Comparison of ENCODE assay signal across 8 cellular contexts in the genomic region with DNA sequence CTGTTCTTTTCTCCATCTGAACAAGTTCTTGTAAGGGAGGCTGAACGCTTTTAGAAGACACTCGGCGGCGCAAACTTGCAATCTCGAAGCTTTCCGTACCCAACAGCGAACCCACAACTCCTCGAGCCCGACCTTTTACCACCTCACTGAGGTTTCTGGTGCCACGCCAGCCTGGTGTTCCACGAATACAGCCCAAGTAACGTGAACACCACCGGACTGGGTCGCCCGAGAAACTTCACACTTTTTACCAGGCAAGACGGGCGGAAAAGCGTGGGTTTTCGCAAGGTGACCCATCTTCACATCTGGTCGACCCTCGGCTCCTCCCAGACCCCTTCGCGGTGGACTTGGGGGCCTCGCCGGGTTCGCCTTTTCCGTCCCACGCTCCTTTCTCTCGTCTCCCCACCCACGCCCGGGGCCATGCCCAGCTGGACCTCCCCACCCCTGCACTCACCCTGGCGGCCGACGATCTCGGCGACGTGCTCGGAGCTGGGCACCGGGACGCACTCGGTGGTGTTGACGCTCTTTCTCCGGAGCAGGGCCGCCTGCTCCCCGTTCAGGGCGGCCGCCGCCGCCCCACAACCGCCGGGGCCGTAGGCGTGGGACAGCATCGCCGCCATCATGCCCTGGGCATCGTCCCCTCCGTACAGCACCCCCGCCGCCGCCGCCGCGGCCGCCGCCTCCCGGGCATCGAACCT. TPM values are rescaled to one million over a fixed set of nuclear protein-coding genes. Genes with fewer than 3 reads are reported as not detected.
A peak's percentile ranks its signal among the peaks of the same experiment; 100 is the strongest.
DNase-seq lines count a peak whose midpoint lies in the region; ATAC-seq and TF ChIP-seq lines count a peak whose summit lies in the region.

No MANE protein-coding gene starts in this region.

- intact Hi-C loops in mucosa of descending colon (cut with DNase I, micrococcal nuclease) = no loop called here

- no peaks in the 10 kb centered on the region for H3K9me3 Mint-ChIP-seq in activated CD8-positive, alpha-beta T cell treated with anti-CD3 and anti-CD28 coated beads, Interleukin-2, amount 10 ng/mL, durations not matched to agents 7 days and 5 days (ENCODE audit: insufficient read depth)
- H3K9me3 Mint-ChIP-seq in effector memory CD8-positive, alpha-beta T cell = no peaks in the 10 kb centered on the region

- TF ChIP-seq CTCF in mucosa of descending colon (IDR thresholded peaks at IDR 0.05) (no peak), GM13976 (IDR thresholded peaks at IDR 0.05; ENCODE audit: borderline replicate concordance, control extremely low read depth, extremely low read depth, insufficient read depth, missing control alignments) (no peak)

- no peaks in the 10 kb centered on the region for H3K27me3 Mint-ChIP-seq in activated CD8-positive, alpha-beta T cell treated with anti-CD3 and anti-CD28 coated beads, Interleukin-2, amount 10 ng/mL, durations not matched to agents 7 days and 5 days (ENCODE audit: low read depth)
- H3K27me3 Mint-ChIP-seq in effector memory CD8-positive, alpha-beta T cell = no peaks in the 10 kb centered on the region

- H3K4me1 Mint-ChIP-seq in activated CD8-positive, alpha-beta T cell treated with anti-CD3 and anti-CD28 coated beads, Interleukin-2, amount 10 ng/mL, durations not matched to agents 7 days and 5 days (ENCODE audit: low read depth) = peaks cover 39% of the 10 kb centered on the region
- peaks cover 39 to 42% of the 10 kb centered on the region in 2 donors for H3K4me1 Mint-ChIP-seq in effector memory CD8-positive, alpha-beta T cell (ENCODE audit: low read depth in 2 of 2)

- H3K27ac Mint-ChIP-seq in activated CD8-positive, alpha-beta T cell treated with anti-CD3 and anti-CD28 coated beads, Interleukin-2, amount 10 ng/mL, durations not matched to agents 7 days and 5 days = peak overlapping the region; percentile 97
- peak overlapping the region; percentile 55 to 92 for H3K27ac Mint-ChIP-seq in effector memory CD8-positive, alpha-beta T cell

- H3K4me1 ChIP-seq in HUES64 (ENCODE audit: insufficient read depth, low read length) = peaks cover 37% of the 10 kb centered on the region
- peaks cover 10% of the 10 kb centered on the region for H3K4me1 ChIP-seq in mucosa of descending colon (ENCODE audit: low read depth)

- H3K4me3 ChIP-seq in HUES64 (ENCODE audit: low read length) (peak overlapping the region; percentile 91), mucosa of descending colon (peak overlapping the region; percentile 71)

- WGBS in HUES64 = under 1% methylated on average over 67 of the region's 67 CpGs

- in situ Hi-C loops in GM13976 (cut with MboI; ENCODE audit: low sequenced_read_pairs, unreplicated experiment) = no loop called here

- peak overlapping the region; percentile 73 for H3K27ac ChIP-seq in HUES64 (ENCODE audit: low read depth, low read length)

- H3K9me3 ChIP-seq in HUES64 (ENCODE audit: insufficient read depth, low read depth, low read length) (no peaks in the 10 kb centered on the region), mucosa of descending colon (no peaks in the 10 kb centered on the region)

- ATAC-seq in activated CD8-positive, alpha-beta T cell treated with anti-CD3 and anti-CD28 coated beads, Interleukin-2, amount 10 ng/mL, durations not matched to agents 7 days and 5 days = peak; percentile 0
- ATAC-seq in effector memory CD8-positive, alpha-beta T cell (replicated peaks) = no peak
- ATAC-seq in mucosa of descending colon = peak; percentile 1

- H3K27me3 ChIP-seq in HUES64 (ENCODE audit: insufficient read depth, low read length) = no peaks in the 10 kb centered on the region

- CTCF ChIA-PET in activated CD8-positive, alpha-beta T cell treated with anti-CD3 and anti-CD28 coated beads, Interleukin-2, amount 10 ng/mL, durations not matched to agents 7 days and 5 days (lab: Charles Lee) = interaction anchor here (0.9 to 3.8 kb wide), 11 partner anchors 10 to 377 kb away, joined by 3 to 15 read pairs (median 3); no protein-coding TSS in a partner anchor

- peaks cover 28% of the 10 kb centered on the region for H3K36me3 Mint-ChIP-seq in activated CD8-positive, alpha-beta T cell treated with anti-CD3 and anti-CD28 coated beads, Interleukin-2, amount 10 ng/mL, durations not matched to agents 7 days and 5 days (ENCODE audit: low read depth)
- peaks cover 23% of the 10 kb centered on the region for H3K36me3 Mint-ChIP-seq in effector memory CD8-positive, alpha-beta T cell (ENCODE audit: insufficient read depth)

- peak overlapping the region; percentile 95 for H3K9ac ChIP-seq in HUES64 (ENCODE audit: low read depth, low read length)

- peaks cover 15% of the 10 kb centered on the region for H3K36me3 ChIP-seq in HUES64 (ENCODE audit: insufficient read depth, low read length)
- no peaks in the 10 kb centered on the region for H3K36me3 ChIP-seq in mucosa of descending colon (ENCODE audit: low read depth)

- DNase-seq in NCI-H510A treated with DMSO at 0.1 percent for 48 hours (lab: John Stamatoyannopoulos, UW) (peak; percentile 10), NCI-H510A (lab: John Stamatoyannopoulos, UW) (no peak), mucosa of descending colon (peak; percentile 55 to 71 (median 63)), GM13976 (ENCODE audit: low spot score) (no peak)
- peak; percentile 59 for DNase-seq in activated CD8-positive, alpha-beta T cell treated with anti-CD3 and anti-CD28 coated beads, Interleukin-2, amount 10 ng/mL, durations not matched to agents 7 days and 5 days
- peak; percentile 48 to 53 (median 49) for DNase-seq in effector memory CD8-positive, alpha-beta T cell
- peak; percentile 75 for DNase-seq in stimulated activated CD8-positive, alpha-beta memory T cell treated with anti-CD3 and anti-CD28 coated beads, Interleukin-4, amount 100 ng/mL, for 48 hours

- peak overlapping the region; percentile 95 for H3K4me3 Mint-ChIP-seq in activated CD8-positive, alpha-beta T cell treated with anti-CD3 and anti-CD28 coated beads, Interleukin-2, amount 10 ng/mL, durations not matched to agents 7 days and 5 days
- H3K4me3 Mint-ChIP-seq in effector memory CD8-positive, alpha-beta T cell = peak overlapping the region; percentile 89 to 93

- POLR2A ChIA-PET in activated CD8-positive, alpha-beta T cell treated with anti-CD3 and anti-CD28 coated beads, Interleukin-2, amount 10 ng/mL, durations not matched to agents 7 days and 5 days (lab: Charles Lee) = interaction anchor here (0.6 to 3.4 kb wide), 17 partner anchors 8 to 318 kb away, joined by 3 to 54 read pairs (median 6); partner anchors contain the start of genes ELAC1, ME2 and SMAD4

RNA-seq across cellular contexts. Expression of gene MEX3C, which starts 1.2 kb away (rescaled TPM):
- polyA plus RNA-seq in HUES64 (2013, experiment 1 of 2) = 54.1 TPM
- polyA plus RNA-seq in HUES64 (2013, experiment 2 of 2) = 60.9 TPM
- total RNA-seq in activated CD8-positive, alpha-beta T cell treated with anti-CD3 and anti-CD28 coated beads, Interleukin-2, amount 10 ng/mL, durations not matched to agents 7 days and 5 days = 10 to 100 TPM; 40.4 to 45.8 TPM
- total RNA-seq in mucosa of descending colon = 10 to 100 TPM; 20.8 to 30.1 (median 27.0) TPM

Comparison
In these comparisons a context has a peak if more than half of its experiments do, and no peak if none do; other contexts are left out.
1. DNase-seq: peak in NCI-H510A treated with DMSO at 0.1 percent for 48 hours (single experiment), activated CD8-positive, alpha-beta T cell treated with anti-CD3 and anti-CD28 coated beads, Interleukin-2, amount 10 ng/mL, durations not matched to agents 7 days and 5 days (single experiment), effector memory CD8-positive, alpha-beta T cell (3 of 3), mucosa of descending colon (3 of 3) and stimulated activated CD8-positive, alpha-beta memory T cell treated with anti-CD3 and anti-CD28 coated beads, Interleukin-4, amount 100 ng/mL, for 48 hours (single experiment); none in NCI-H510A (single experiment) and GM13976 (single experiment).